In the genomic region with DNA sequence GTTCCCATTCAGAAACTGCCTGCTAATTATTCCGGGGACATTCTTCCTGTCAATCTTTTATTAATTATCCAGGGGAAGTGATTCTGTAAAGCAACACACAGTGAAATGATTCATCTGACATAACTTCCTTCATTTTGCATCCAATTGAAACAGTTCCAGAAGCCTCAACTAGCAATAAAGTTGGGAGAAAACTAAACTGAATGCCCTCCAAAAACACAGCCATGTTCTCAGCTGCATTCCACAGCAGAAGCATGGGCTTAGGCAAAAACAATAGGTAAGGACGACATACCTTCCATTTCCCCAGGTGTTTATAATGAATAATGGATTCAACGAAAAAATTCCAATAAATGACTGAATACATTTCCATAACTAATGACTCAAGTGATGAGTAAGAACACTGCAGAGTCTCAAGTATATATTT, we compare ENCODE assay signal across 9 cellular contexts. TPM values are rescaled to one million over a fixed set of nuclear protein-coding genes. Genes with fewer than 3 reads are reported as not detected.
DNase-seq lines count a peak whose midpoint lies in the region; ATAC-seq and TF ChIP-seq lines count a peak whose summit lies in the region.
"Had no signal": no experiment of that assay in that cellular context is flagged by ENCODE, and none has a peak within 500 bp of the region (broad histone marks: within the 10 kb centered on the region; RNA-seq: fewer than 3 reads in every experiment).

No MANE protein-coding gene starts in this region.

- H3K4me1 ChIP-seq in cardiac muscle cell (ENCODE audit: low read depth): peaks cover 7% of the 10 kb centered on the region
- H3K4me1 ChIP-seq in adipocyte (ENCODE audit: control insufficient read depth, insufficient read depth, low read length): peaks cover 29% of the 10 kb centered on the region
- peaks cover 0 to 11% (median 3%) of the 10 kb centered on the region in 4 donors for H3K4me1 ChIP-seq in transverse colon
- H3K4me1 ChIP-seq in Peyer's patch: no peaks in the 10 kb centered on the region

- H3K27me3 ChIP-seq in cardiac muscle cell (no peaks in the 10 kb centered on the region), adipocyte (replicated peaks; ENCODE audit: control insufficient read depth, insufficient read depth, low read length) (no peaks in the 10 kb centered on the region), transverse colon (no peaks in the 10 kb centered on the region), Peyer's patch (no peaks in the 10 kb centered on the region)

- WGBS in transverse colon (ENCODE audit: low coverage in 1 of 2), 2 donors: 25 to 45% methylated on average over 3 of the region's 3 CpGs

- peak overlapping the region; percentile 17 for H3K9ac ChIP-seq in adipocyte (ENCODE audit: low read length)

- no peak for TF ChIP-seq POLR2A in transverse colon (IDR thresholded peaks at IDR 0.05)
- TF ChIP-seq POLR2A in Peyer's patch (IDR thresholded peaks at IDR 0.05): no peak

- DNase-seq in cardiac muscle cell (ENCODE audit: low read depth in 1 of 2, low spot score in 1 of 2): peak in 1 of 2 donors; percentile 58
- DNase-seq in left cardiac atrium: no peak
- DNase-seq in adipocyte (ENCODE audit: low read depth): peak; percentile 45
- DNase-seq in hepatic stellate cell (ENCODE audit: low spot score): peak; percentile 34
- no peak for DNase-seq in transverse colon
- DNase-seq in GM10248 (ENCODE audit: extremely low spot score): no peak
- DNase-seq in activated CD4-positive, CD25-positive, alpha-beta regulatory T cell (lab: John Stamatoyannopoulos, UW): no peak
- no peak for DNase-seq in Peyer's patch

- POLR2A ChIA-PET in GM10248 (lab: Yijun Ruan, JAX): no interaction called here

- no peak for TF ChIP-seq EP300 in transverse colon (IDR thresholded peaks at IDR 0.05; ENCODE audit: low read depth)

- TF ChIP-seq CTCF in cardiac muscle cell (IDR thresholded peaks at IDR 0.05; ENCODE audit: low read depth, low read length) (no peak), transverse colon (IDR thresholded peaks at IDR 0.05) (no peak), GM10248 (IDR thresholded peaks at IDR 0.05; ENCODE audit: control extremely low read depth, extremely low read depth, low read depth, missing control alignments) (no peak), Peyer's patch (IDR thresholded peaks at IDR 0.05) (no peak)

- in situ Hi-C loops in transverse colon (cut with MboI; ENCODE audit: low pct_ligation_motif_present in 1 of 4, low pct_unique_long_range_greater_than_20kb in 1 of 4, low sequenced_read_pairs in 3 of 4): no loop called here

- H3K4me3 ChIP-seq in cardiac muscle cell (no peak overlapping the region), adipocyte (ENCODE audit: low read length) (no peak overlapping the region), transverse colon (no peak overlapping the region), Peyer's patch (no peak overlapping the region)
- H3K4me3 ChIP-seq: lung had no signal

- H3K9me3 ChIP-seq in cardiac muscle cell (ENCODE audit: low read depth) (no peaks in the 10 kb centered on the region), adipocyte (ENCODE audit: control insufficient read depth, low read length) (no peaks in the 10 kb centered on the region), transverse colon (no peaks in the 10 kb centered on the region), Peyer's patch (no peaks in the 10 kb centered on the region)

- H3K36me3 ChIP-seq in cardiac muscle cell: no peaks in the 10 kb centered on the region
- no peaks in the 10 kb centered on the region for H3K36me3 ChIP-seq in adipocyte (ENCODE audit: control insufficient read depth, insufficient read depth, low read length, severe bottlenecking)
- H3K36me3 ChIP-seq in transverse colon: no peaks in the 10 kb centered on the region
- no peaks in the 10 kb centered on the region for H3K36me3 ChIP-seq in Peyer's patch

- intact Hi-C loops in left cardiac atrium (cut with DNase I): no loop called here
- intact Hi-C loops in transverse colon (cut with DNase I; ENCODE audit: low total_unique reads): no loop called here

- H3K27ac ChIP-seq in cardiac muscle cell (peak overlapping the region; percentile 38), transverse colon (peak overlapping the region; percentile 44 to 61 (median 56)), Peyer's patch (no peak overlapping the region)

- ATAC-seq in left cardiac atrium: no peak

- CTCF ChIA-PET in GM10248 (lab: Yijun Ruan, JAX): interaction anchor here (1.2 to 1.7 kb wide), 3 partner anchors 13 to 580 kb away, joined by 3 to 7 read pairs (median 4); no protein-coding TSS in a partner anchor

RNA-seq across cellular contexts. Expression of gene TARBP1, which starts 36.9 kb away (rescaled TPM):
- total RNA-seq in cardiac muscle cell (14.4 and 34.3 TPM in 2 replicates), left cardiac atrium (10 to 100 TPM in 1 of 2 donors, 1 to 10 TPM in 1; 9.6 to 10.1 TPM), transverse colon (10 to 100 TPM; 19.9 to 44.4 (median 27.6) TPM), Peyer's patch (10 to 100 TPM; 19.3 to 52.0 (median 36.3) TPM)
- polyA plus RNA-seq in cardiac muscle cell: 25.6 and 44.2 TPM in 2 replicates

Comparison
In these comparisons a context has a peak if more than half of its experiments do, and no peak if none do; other contexts are left out.
1. DNase-seq: peak in adipocyte (single experiment) and hepatic stellate cell (single experiment); none in left cardiac atrium (single experiment), transverse colon (single experiment), GM10248 (single experiment), activated CD4-positive, CD25-positive, alpha-beta regulatory T cell (0 of 4) and Peyer's patch (0 of 3).
2. H3K27ac ChIP-seq: peak in cardiac muscle cell (single experiment) and transverse colon (4 of 4); none in Peyer's patch (0 of 4).